ENCODE assay signal across 8 cellular contexts in genomic region chr2:95165030-95165370, GRCh38. TPM values are rescaled to one million over a fixed set of nuclear protein-coding genes. Genes with fewer than 3 reads are reported as not detected.
A peak's percentile ranks its signal among the peaks of the same experiment; 100 is the strongest.
DNase-seq lines count a peak whose midpoint lies in the region; ATAC-seq and TF ChIP-seq lines count a peak whose summit lies in the region.

No MANE protein-coding gene starts in this region.

- no peak overlapping the region for H2AK5ac ChIP-seq in neuronal stem cell (ENCODE audit: low read depth, low read length)

- no peak for TF ChIP-seq CTCF in right atrium auricular region (IDR thresholded peaks at IDR 0.05)

- no peaks in the 10 kb centered on the region for H3K36me3 ChIP-seq in right atrium auricular region
- H3K36me3 ChIP-seq in KOPT-K1 (ENCODE audit: insufficient read depth, low read length), result no peaks in the 10 kb centered on the region
- no peaks in the 10 kb centered on the region for H3K36me3 ChIP-seq in duodenal mucosa (ENCODE audit: control insufficient read depth in 1 of 2, insufficient read depth in 2 of 2, low read length in 2 of 2)
- H3K36me3 ChIP-seq in neuronal stem cell (replicated peaks in 1 of 2; ENCODE audit: control insufficient read depth in 2 of 2, insufficient read depth in 2 of 2, low read length in 2 of 2), result peaks cover 2 to 9% of the 10 kb centered on the region in 2 donors

- H3K14ac ChIP-seq in neuronal stem cell (ENCODE audit: low read length), result no peak overlapping the region

- H3K9ac ChIP-seq in duodenal mucosa (ENCODE audit: low read depth in 1 of 2, low read length in 2 of 2) (peak overlapping the region; percentile 86 to 97), neuronal stem cell (ENCODE audit: low read depth, low read length, poor library complexity) (peak overlapping the region; percentile 87)

- H3K4me1 ChIP-seq in right atrium auricular region, result peaks cover 0 to 26% of the 10 kb centered on the region in 2 donors
- peaks cover 16 to 17% of the 10 kb centered on the region in 2 donors for H3K4me1 ChIP-seq in duodenal mucosa (ENCODE audit: control insufficient read depth in 1 of 2, insufficient read depth in 2 of 2, low read length in 2 of 2)
- peaks cover 0 to 2% of the 10 kb centered on the region in 2 donors for H3K4me1 ChIP-seq in neuronal stem cell (ENCODE audit: control insufficient read depth in 2 of 2, insufficient read depth in 1 of 2, low read depth in 1 of 2, low read length in 2 of 2)

- H3K18ac ChIP-seq in neuronal stem cell (ENCODE audit: low read length), result peak overlapping the region; percentile 24

- DNase-seq in right atrium auricular region (ENCODE audit: low spot score) (no peak), Right ventricle myocardium superior (no peak), neuronal stem cell (ENCODE audit: low spot score) (no peak), occipital lobe (lab: John Stamatoyannopoulos, UW) (no peak), KBM-7 (no peak), head of caudate nucleus (no peak)

- H4K8ac ChIP-seq in neuronal stem cell (ENCODE audit: low read depth, low read length), result no peak overlapping the region

- in situ Hi-C loops in KBM-7 (cut with MboI; ENCODE audit: low pct_unique_long_range_greater_than_20kb, low sequenced_read_pairs), result no loop called here

- H2BK120ac ChIP-seq in neuronal stem cell (ENCODE audit: low read depth, low read length), result no peak overlapping the region

- H3K27me3 ChIP-seq in right atrium auricular region, result no peaks in the 10 kb centered on the region
- no peaks in the 10 kb centered on the region for H3K27me3 ChIP-seq in duodenal mucosa (ENCODE audit: control insufficient read depth in 1 of 2, insufficient read depth in 2 of 2, low read length in 2 of 2)
- H3K27me3 ChIP-seq in neuronal stem cell (ENCODE audit: control insufficient read depth in 3 of 3, insufficient read depth in 3 of 3, low read depth in 1 of 3, low read length in 3 of 3), result peaks cover 0 to 2% (median 0%) of the 10 kb centered on the region in 3 experiments

- H3K4me3 ChIP-seq in right atrium auricular region (peak overlapping the region; percentile 74 to 76), duodenal mucosa (ENCODE audit: low read depth in 1 of 2, low read length in 2 of 2) (peak overlapping the region; percentile 95 to 99), neuronal stem cell (ENCODE audit: low read length in 2 of 2) (peak overlapping the region; percentile 80 to 92)

- ATAC-seq in Right ventricle myocardium superior (ENCODE audit: poor library complexity), result no peak

- H3K79me1 ChIP-seq in neuronal stem cell (ENCODE audit: low read depth, low read length), result no peaks in the 10 kb centered on the region

- H4K91ac ChIP-seq in neuronal stem cell (ENCODE audit: low read depth, low read length, poor library complexity), result no peak overlapping the region

- H2AFZ ChIP-seq in neuronal stem cell (ENCODE audit: low read length), result peak overlapping the region; percentile 96

- WGBS in neuronal stem cell (ENCODE audit: extremely low coverage in 2 of 2, insufficient read length in 2 of 2, insufficient replicate concordance in 1 of 2), 2 donors, result no CpG with 5 or more reads among the region's 9 CpGs

- intact Hi-C loops in Right ventricle myocardium superior (cut with DNase I) (no loop called here), head of caudate nucleus (cut with DNase I) (no loop called here)

- peak overlapping the region; percentile 75 for H3K4me2 ChIP-seq in neuronal stem cell (ENCODE audit: insufficient read depth, low read length, poor library complexity, severe bottlenecking)

- peak overlapping the region; percentile 86 to 93 for H3K27ac ChIP-seq in right atrium auricular region
- peak overlapping the region; percentile 92 for H3K27ac ChIP-seq in KOPT-K1 (ENCODE audit: low read depth, low read length, poor library complexity, severe bottlenecking)
- H3K27ac ChIP-seq in duodenal mucosa (ENCODE audit: low read depth, low read length), result peak overlapping the region; percentile 86
- peak overlapping the region; percentile 34 for H3K27ac ChIP-seq in neuronal stem cell (replicated peaks; ENCODE audit: low read length)

- H3K9me3 ChIP-seq in right atrium auricular region (no peaks in the 10 kb centered on the region), KOPT-K1 (ENCODE audit: insufficient read depth, low read length, poor library complexity, severe bottlenecking) (no peaks in the 10 kb centered on the region), duodenal mucosa (ENCODE audit: control insufficient read depth in 1 of 2, low read length in 2 of 2) (no peaks in the 10 kb centered on the region), neuronal stem cell (replicated peaks in 1 of 2; ENCODE audit: control insufficient read depth in 2 of 2, insufficient read depth in 1 of 2, low read depth in 1 of 2, low read length in 2 of 2) (peaks cover 0 to 15% of the 10 kb centered on the region in 2 donors)

- no peak overlapping the region for H3K4ac ChIP-seq in neuronal stem cell (ENCODE audit: low read length)

- H2BK15ac ChIP-seq in neuronal stem cell (ENCODE audit: low read length), result no peak overlapping the region

- no peak overlapping the region for H3K23ac ChIP-seq in neuronal stem cell (ENCODE audit: low read depth, low read length, poor library complexity)

- H2BK5ac ChIP-seq in neuronal stem cell (ENCODE audit: low read length), result no peak overlapping the region

- H2BK12ac ChIP-seq in neuronal stem cell (ENCODE audit: low read length), result no peak overlapping the region

RNA-seq across cellular contexts. Expression of gene ZNF2, which starts 0.6 kb away (rescaled TPM):
- 1 to 10 TPM; 3.5 to 3.7 TPM for total RNA-seq in right atrium auricular region
- 5.0 TPM for total RNA-seq in Right ventricle myocardium superior
- 2.7 TPM for polyA plus RNA-seq in neuronal stem cell (2013, experiment 1 of 2)
- 2.8 TPM for polyA plus RNA-seq in neuronal stem cell (2013, experiment 2 of 2)
- total RNA-seq in occipital lobe, result 11.1 TPM

RNA-seq across cellular contexts. Expression of gene ZNF514, which starts 5.4 kb away (rescaled TPM):
- total RNA-seq in right atrium auricular region (1 to 10 TPM; 4.9 to 7.5 TPM), Right ventricle myocardium superior (14.7 TPM), occipital lobe (35.9 TPM)
- 19.3 TPM for polyA plus RNA-seq in neuronal stem cell (2013, experiment 1 of 2)
- polyA plus RNA-seq in neuronal stem cell (2013, experiment 2 of 2), result 19.5 TPM

RNA-seq across cellular contexts. Expression of gene ZNF892, which starts 42.3 kb away (rescaled TPM):
- 1 to 10 TPM; 2.2 to 3.2 TPM for total RNA-seq in right atrium auricular region
- total RNA-seq in Right ventricle myocardium superior, result 2.9 TPM
- 4.0 TPM for polyA plus RNA-seq in neuronal stem cell (2013, experiment 1 of 2)
- polyA plus RNA-seq in neuronal stem cell (2013, experiment 2 of 2), result 4.2 TPM
- 31.7 TPM for total RNA-seq in occipital lobe

RNA-seq across cellular contexts. Expression of gene MRPS5, which starts 43.4 kb away (rescaled TPM):
- total RNA-seq in right atrium auricular region (10 to 100 TPM; 39.0 to 57.7 TPM), Right ventricle myocardium superior (77.0 TPM), occipital lobe (49.0 TPM)
- 67.1 TPM for polyA plus RNA-seq in neuronal stem cell (2013, experiment 1 of 2)
- 65.8 TPM for polyA plus RNA-seq in neuronal stem cell (2013, experiment 2 of 2)

Comparison
In these comparisons a context has a peak if more than half of its experiments do, and no peak if none do; other contexts are left out.
1. H3K27ac ChIP-seq: peak in every context shown above with its lines; median percentile 92 in KOPT-K1; 90 in right atrium auricular region; 86 in duodenal mucosa; 34 in neuronal stem cell.